8 cellular contexts compared by ENCODE assay signal in the genomic region with DNA sequence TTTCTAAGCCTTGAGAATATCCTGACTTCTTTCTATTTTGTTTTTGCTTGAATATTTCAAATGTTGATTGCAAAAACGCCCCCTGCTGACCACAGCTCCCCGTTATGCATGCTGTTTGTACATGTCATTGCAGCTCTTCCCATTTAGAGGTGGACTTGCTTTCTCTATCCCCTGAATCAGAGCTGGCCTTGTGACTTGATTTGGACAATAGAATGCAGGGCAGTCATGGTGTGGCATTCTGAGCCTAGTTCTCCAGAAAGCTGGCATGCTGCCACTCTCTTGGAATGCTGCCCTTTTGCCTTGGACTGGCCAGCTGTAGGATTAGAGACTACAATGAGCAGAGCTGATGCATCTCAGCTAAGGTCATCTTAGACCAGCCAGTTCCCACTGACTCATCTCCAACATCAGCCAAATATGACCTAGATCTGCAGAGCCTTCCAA.
DNase-seq lines count a peak whose midpoint lies in the region; ATAC-seq and TF ChIP-seq lines count a peak whose summit lies in the region.

No MANE protein-coding gene starts in this region.

- H3K4me2 ChIP-seq in hepatocyte (no peak overlapping the region), osteoblast (ENCODE audit: insufficient read depth, low read length) (no peak overlapping the region)

- H3K27me3 ChIP-seq in adipocyte (replicated peaks; ENCODE audit: control insufficient read depth, insufficient read depth, low read length) (no peaks in the 10 kb centered on the region), hepatocyte (no peaks in the 10 kb centered on the region), osteoblast (ENCODE audit: insufficient read depth, low read length) (no peaks in the 10 kb centered on the region)

- no peaks in the 10 kb centered on the region for H3K9me2 ChIP-seq in hepatocyte (replicated peaks; ENCODE audit: insufficient read depth)

- H4K20me1 ChIP-seq in hepatocyte (ENCODE audit: insufficient read depth, poor library complexity, severe bottlenecking) (no peaks in the 10 kb centered on the region), osteoblast (ENCODE audit: insufficient read depth, low read length) (no peaks in the 10 kb centered on the region)

- no peaks in the 10 kb centered on the region for H3K36me3 ChIP-seq in adipocyte (ENCODE audit: control insufficient read depth, insufficient read depth, low read length, severe bottlenecking)
- no peaks in the 10 kb centered on the region for H3K36me3 ChIP-seq in hepatocyte (replicated peaks; ENCODE audit: insufficient read depth, low read depth)
- no peaks in the 10 kb centered on the region for H3K36me3 ChIP-seq in osteoblast (ENCODE audit: insufficient read depth, low read length)

- peak overlapping the region; percentile 41 for H3K9ac ChIP-seq in adipocyte (ENCODE audit: low read length)

- H3K79me2 ChIP-seq in hepatocyte (no peaks in the 10 kb centered on the region), osteoblast (ENCODE audit: insufficient read depth, low read length) (no peaks in the 10 kb centered on the region)

- H3K4me3 ChIP-seq in adipocyte (ENCODE audit: low read length) (peak overlapping the region; percentile 28), hepatocyte (no peak overlapping the region), osteoblast (ENCODE audit: insufficient read depth, low read length) (no peak overlapping the region)

- H3K27ac ChIP-seq in hepatocyte = no peak overlapping the region
- H3K27ac ChIP-seq in osteoblast (ENCODE audit: low read depth, low read length) = no peak overlapping the region

- H3K9me3 ChIP-seq in adipocyte (ENCODE audit: control insufficient read depth, low read length) (no peaks in the 10 kb centered on the region), hepatocyte (ENCODE audit: low read depth) (no peaks in the 10 kb centered on the region), osteoblast (ENCODE audit: low read depth, low read length) (no peaks in the 10 kb centered on the region)

- DNase-seq in GM19238 (ENCODE audit: insufficient read length, low spot score) (peak; percentile 1), NCI-H1092 treated with DMSO at 0.1 percent for 48 hours (lab: John Stamatoyannopoulos, UW) (peak; percentile 52), adipocyte (ENCODE audit: low read depth) (peak; percentile 94), hepatocyte (ENCODE audit: low spot score) (peak; percentile 9), osteoblast (ENCODE audit: insufficient read length, low spot score, missing footprints) (no peak), GM03348 (ENCODE audit: low spot score) (no peak)
- peak; percentile 23 for DNase-seq in stimulated activated naive CD8-positive, alpha-beta T cell treated with anti-CD3 and anti-CD28 coated beads, Interleukin-15, Interleukin-2, amounts not matched to agents 100 U/mL and 50 U/mL, for 24 hours

- 14% methylated on average over 2 of the region's 2 CpGs for WGBS in hepatocyte (ENCODE audit: low lambda C conversion rate, missing lambda C conversion rate)

- H2AFZ ChIP-seq in hepatocyte (no peak overlapping the region), osteoblast (ENCODE audit: low read length) (no peak overlapping the region)

- TF ChIP-seq CTCF in hepatocyte (IDR thresholded peaks at IDR 0.05; ENCODE audit: poor library complexity) (peak; percentile 25), osteoblast (IDR thresholded peaks at IDR 0.05; ENCODE audit: extremely low read depth, low read depth, low read length) (no peak)

- H3K4me1 ChIP-seq in adipocyte (ENCODE audit: control insufficient read depth, insufficient read depth, low read length) (peaks cover 18% of the 10 kb centered on the region), hepatocyte (ENCODE audit: insufficient read depth) (no peaks in the 10 kb centered on the region), osteoblast (ENCODE audit: insufficient read depth, low read length) (no peaks in the 10 kb centered on the region)

- no peak for ATAC-seq in stimulated activated naive CD8-positive, alpha-beta T cell treated with anti-CD3 and anti-CD28 coated beads, Interleukin-15, Interleukin-2, amounts not matched to agents 100 U/mL and 50 U/mL, for 24 hours
- ATAC-seq in GM18873 (IDR thresholded peaks at IDR 0.05; ENCODE audit: low FRiP score, unreplicated experiment) = no peak

Comparison
In these comparisons a context has a peak if more than half of its experiments do, and no peak if none do; other contexts are left out.
1. DNase-seq: peak in GM19238 (single experiment), NCI-H1092 treated with DMSO at 0.1 percent for 48 hours (single experiment), adipocyte (single experiment), hepatocyte (single experiment) and stimulated activated naive CD8-positive, alpha-beta T cell treated with anti-CD3 and anti-CD28 coated beads, Interleukin-15, Interleukin-2, amounts not matched to agents 100 U/mL and 50 U/mL, for 24 hours (single experiment); none in osteoblast (single experiment) and GM03348 (single experiment).